9 cellular contexts compared by ENCODE assay signal in the genomic region with DNA sequence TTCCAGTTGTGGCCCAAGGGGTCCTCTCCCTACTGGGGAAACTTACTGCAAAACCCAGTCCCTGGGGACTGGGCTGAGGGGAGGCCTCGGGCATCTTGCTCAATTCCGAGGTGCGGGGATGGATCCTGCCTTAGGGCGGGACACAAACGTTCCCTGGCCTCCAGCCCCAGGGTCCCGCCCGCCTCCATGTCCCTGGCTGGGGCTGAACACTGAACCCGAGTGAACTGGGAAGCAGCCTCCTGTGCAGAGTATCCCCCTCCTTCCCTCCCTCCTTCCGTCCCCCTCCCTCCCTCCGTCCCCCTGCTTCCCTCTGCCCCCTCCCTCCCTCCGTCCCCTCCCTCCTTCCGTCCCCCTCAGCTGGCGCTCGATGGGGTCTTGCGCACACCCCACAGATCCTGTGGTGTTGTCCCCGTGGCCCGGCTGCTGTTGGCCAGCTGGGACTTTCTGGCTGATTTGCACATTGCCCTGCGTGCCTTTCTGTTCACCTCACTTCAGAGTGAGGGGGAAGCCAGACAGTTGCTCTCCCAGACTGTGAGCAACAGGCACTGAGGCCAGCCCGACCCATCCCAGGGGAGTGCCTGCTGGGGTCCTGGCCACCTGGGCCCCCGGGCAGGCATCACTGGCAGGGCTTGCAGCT. TPM values are rescaled to one million over a fixed set of nuclear protein-coding genes. Genes with fewer than 3 reads are reported as not detected.
A peak's percentile ranks its signal among the peaks of the same experiment; 100 is the strongest.
DNase-seq lines count a peak whose midpoint lies in the region; ATAC-seq and TF ChIP-seq lines count a peak whose summit lies in the region.
"Had no signal": no experiment of that assay in that cellular context is flagged by ENCODE, and none has a peak within 500 bp of the region (broad histone marks: within the 10 kb centered on the region; RNA-seq: fewer than 3 reads in every experiment).

No MANE protein-coding gene starts in this region.

- no peak overlapping the region for H3K9ac ChIP-seq in liver (ENCODE audit: low read depth in 1 of 2, low read length in 2 of 2)

- H3K9me3 ChIP-seq in liver (ENCODE audit: control insufficient read depth in 4 of 4, low read length in 3 of 4) (no peaks in the 10 kb centered on the region), tibial nerve (no peaks in the 10 kb centered on the region)

- no peak for TF ChIP-seq RAD21 in liver (IDR thresholded peaks at IDR 0.05)

- H3K4me3 ChIP-seq in GM23338, result no peak overlapping the region
- H3K4me3 ChIP-seq in liver (ENCODE audit: low read depth in 1 of 3, low read length in 3 of 3), result no peak overlapping the region
- H3K4me3 ChIP-seq in tibial nerve, result peak overlapping the region in 1 of 4 donors; percentile 9

- 51% methylated on average over 20 of the region's 20 CpGs for WGBS in liver
- 33 to 52% methylated on average over 15 to 20 of the region's 20 CpGs for WGBS in tibial nerve, 2 donors

- TF ChIP-seq POLR2A in tibial nerve (IDR thresholded peaks at IDR 0.05), result no peak

- no peaks in the 10 kb centered on the region; the same call in 1 of the 3 replicates for H3K9me3 Mint-ChIP-seq in GM23338

- peaks cover 5% of the 10 kb centered on the region for H4K20me1 ChIP-seq in GM23338 (replicated peaks; ENCODE audit: insufficient read depth)

- no peak overlapping the region for H3K4me2 ChIP-seq in GM23338

- H3F3A ChIP-seq in GM23338 (replicated peaks; ENCODE audit: low read depth), result peaks cover 13% of the 10 kb centered on the region; the same call in 1 of the 2 replicates

- H3K4me3 Mint-ChIP-seq in GM23338, result no peak overlapping the region

- peak in 1 of 2 donors; percentile 53 for TF ChIP-seq EP300 in tibial nerve (IDR thresholded peaks at IDR 0.05)

- H3K27me3 ChIP-seq in GM23338 (ENCODE audit: insufficient read depth) (no peaks in the 10 kb centered on the region), liver (ENCODE audit: control insufficient read depth in 4 of 4, insufficient read depth in 4 of 4, low read length in 3 of 4) (no peaks in the 10 kb centered on the region), tibial nerve (no peaks in the 10 kb centered on the region)

- H3K27me3 Mint-ChIP-seq in GM23338 (ENCODE audit: insufficient read depth, low read depth, poor library complexity), result peaks cover 16% of the 10 kb centered on the region

- peaks cover 28% of the 10 kb centered on the region for H3K4me1 Mint-ChIP-seq in GM23338

- H3K27ac ChIP-seq in GM23338 (ENCODE audit: low read depth) (no peak overlapping the region), cingulate gyrus (ENCODE audit: low read depth, low read length) (peak overlapping the region; percentile 29), liver (ENCODE audit: low read depth in 1 of 2, low read length in 2 of 2) (peak overlapping the region; percentile 40 to 59), tibial nerve (peak overlapping the region; percentile 71 to 96 (median 85))

- H3K36me3 ChIP-seq in GM23338 (ENCODE audit: insufficient read depth) (peaks cover 2% of the 10 kb centered on the region; the same call in 1 of the 2 replicates), liver (ENCODE audit: control insufficient read depth in 4 of 4, insufficient read depth in 3 of 4, low read depth in 1 of 4, low read length in 3 of 4) (peaks cover 0 to 1% (median 0%) of the 10 kb centered on the region in 4 donors), tibial nerve (peaks cover 0 to 14% (median 0%) of the 10 kb centered on the region in 3 donors)

- H3K27ac Mint-ChIP-seq in GM23338, result no peak overlapping the region

- peaks cover 24% of the 10 kb centered on the region for H3K36me3 Mint-ChIP-seq in GM23338 (ENCODE audit: low read depth)

- ATAC-seq in GM23338, result peak; percentile 10; the same call in 2 of the 3 replicates

- no peak overlapping the region for H2AFZ ChIP-seq in GM23338

- no peak for TF ChIP-seq CTCF in GM23338 (conservative IDR thresholded peaks at IDR 0.05; ENCODE audit: low read depth in 2 of 2)
- no peak for TF ChIP-seq CTCF in liver (IDR thresholded peaks at IDR 0.05; ENCODE audit: low read depth, low read length, missing input control)
- TF ChIP-seq CTCF in tibial nerve (IDR thresholded peaks at IDR 0.05), result no peak

- no peaks in the 10 kb centered on the region for H3K9me2 ChIP-seq in GM23338 (ENCODE audit: insufficient read depth)

- H3K4me1 ChIP-seq in GM23338 (ENCODE audit: insufficient read depth) (peaks cover 15% of the 10 kb centered on the region; the same call in 1 of the 2 replicates), liver (ENCODE audit: control insufficient read depth in 4 of 4, insufficient read depth in 4 of 4, low read length in 3 of 4) (peaks cover 37 to 75% (median 62%) of the 10 kb centered on the region in 4 donors), tibial nerve (peaks cover 0 to 68% (median 49%) of the 10 kb centered on the region in 4 donors)

- DNase-seq in GM23338 (ENCODE audit: low spot score), result no peak
- peak; percentile 58 to 65 for DNase-seq in tibial nerve (ENCODE audit: low spot score in 2 of 2)
- no peak for DNase-seq in D341Med (ENCODE audit: low spot score)
- DNase-seq in NCI-H748 (lab: John Stamatoyannopoulos, UW; ENCODE audit: unreplicated experiment), result no peak
- DNase-seq in COR-L47 (lab: John Stamatoyannopoulos, UW), result no peak
- DNase-seq: NCI-H1092 treated with DMSO at 0.1 percent for 48 hours, occipital lobe had no signal

- H3K79me2 ChIP-seq in GM23338 (replicated peaks; ENCODE audit: insufficient read depth), result peaks cover 70% of the 10 kb centered on the region

TF ChIP-seq in GM23338, 12 proteins besides CTCF, POLR2A, EP300 and RAD21 (continues in another document):
- no peak for TF ChIP-seq STAT1 (IDR thresholded peaks at IDR 0.05; ENCODE audit: unreplicated experiment)
- no peak for TF ChIP-seq ZNF331 (CRISPR knock-in tag; IDR thresholded peaks at IDR 0.05; ENCODE audit: low read depth)
- TF ChIP-seq NANOG (IDR thresholded peaks at IDR 0.05; ENCODE audit: borderline replicate concordance), result no peak

TF ChIP-seq in liver, 16 proteins besides CTCF, POLR2A, EP300 and RAD21:
- no peak for TF ChIP-seq FOXA1 (IDR thresholded peaks at IDR 0.05)
- TF ChIP-seq RXRA (IDR thresholded peaks at IDR 0.05), result peak in 1 of 2 donors; percentile 30
- peak in 1 of 2 donors; percentile 5 for TF ChIP-seq HNF4A (conservative IDR thresholded peaks at IDR 0.05)

RNA-seq across cellular contexts. Expression of gene TRAF7, which starts 5.5 kb away (rescaled TPM):
- total RNA-seq in GM23338 (2014; rRNA removed; shearing (Covaris generic)), result 133 and 143 TPM in 2 replicates
- polyA plus RNA-seq in GM23338 (2016; fragmentation: Nextera tagmentation; extraction: Ambion mirVana) (36.4 and 41.4 TPM in 2 replicates), liver (10 to 100 TPM; 14.7 to 36.6 TPM)
- total RNA-seq in liver (10 to 100 TPM; 33.2 to 34.8 TPM), tibial nerve (10 to 100 TPM; 29.1 to 53.7 (median 38.4) TPM)

RNA-seq across cellular contexts. Expression of gene RAB26, which starts 12.6 kb away (rescaled TPM):
- total RNA-seq in GM23338 (2014; rRNA removed; shearing (Covaris generic)), result 3.7 and 4.1 TPM in 2 replicates
- polyA plus RNA-seq in GM23338 (2016; fragmentation: Nextera tagmentation; extraction: Ambion mirVana) (8.7 and 11.6 TPM in 2 replicates), liver (1 to 10 TPM; 2.6 to 3.4 TPM)
- total RNA-seq in liver (1 to 10 TPM; 1.9 to 3.9 TPM), tibial nerve (not detected)

RNA-seq across cellular contexts. Expression of gene PKD1, which starts 25.3 kb away (rescaled TPM):
- 75.5 and 107 TPM in 2 replicates for total RNA-seq in GM23338 (2014; rRNA removed; shearing (Covaris generic))
- polyA plus RNA-seq in GM23338 (2016; fragmentation: Nextera tagmentation; extraction: Ambion mirVana) (18.5 and 21.1 TPM in 2 replicates), liver (10 to 100 TPM in 1 of 2 donors, 1 to 10 TPM in 1; 8.0 to 20.6 TPM)
- total RNA-seq in liver (10 to 100 TPM; 30.6 to 58.4 TPM), tibial nerve (100 to 1,000 TPM; 207 to 542 (median 381) TPM)

RNA-seq across cellular contexts. Expression of gene CASKIN1, which starts 35.4 kb away (rescaled TPM):
- total RNA-seq in GM23338 (2014; rRNA removed; shearing (Covaris generic)), result 2.4 and 6.2 TPM in 2 replicates
- polyA plus RNA-seq in GM23338 (2016; fragmentation: Nextera tagmentation; extraction: Ambion mirVana), result 1.0 TPM in 2 replicates
- under 1 TPM; under 0.01 to 0.09 TPM for total RNA-seq in liver
- under 1 TPM in 1 of 2 donors, not detected in 1; 0.17 TPM for polyA plus RNA-seq in liver
- total RNA-seq in tibial nerve, result under 1 TPM in 3 of 4 donors, not detected in 1; 0.20 to 0.63 (median 0.30) TPM

RNA-seq across cellular contexts. Expression of gene MLST8, which starts 44.2 kb away (rescaled TPM):
- 98.1 and 138 TPM in 2 replicates for total RNA-seq in GM23338 (2014; rRNA removed; shearing (Covaris generic))
- polyA plus RNA-seq in GM23338 (2016; fragmentation: Nextera tagmentation; extraction: Ambion mirVana) (55.3 and 58.8 TPM in 2 replicates), liver (10 to 100 TPM; 26.0 to 26.7 TPM)
- total RNA-seq in liver (10 to 100 TPM; 11.1 to 14.4 TPM), tibial nerve (10 to 100 TPM; 28.8 to 73.8 (median 43.8) TPM)

Comparison
In these comparisons a context has a peak if more than half of its experiments do, and no peak if none do; other contexts are left out.
1. DNase-seq: peak in tibial nerve (2 of 2); none in GM23338 (single experiment), D341Med (single experiment), NCI-H748 (single experiment) and COR-L47 (single experiment).